2 cellular contexts compared by ENCODE assay signal in the genomic region with DNA sequence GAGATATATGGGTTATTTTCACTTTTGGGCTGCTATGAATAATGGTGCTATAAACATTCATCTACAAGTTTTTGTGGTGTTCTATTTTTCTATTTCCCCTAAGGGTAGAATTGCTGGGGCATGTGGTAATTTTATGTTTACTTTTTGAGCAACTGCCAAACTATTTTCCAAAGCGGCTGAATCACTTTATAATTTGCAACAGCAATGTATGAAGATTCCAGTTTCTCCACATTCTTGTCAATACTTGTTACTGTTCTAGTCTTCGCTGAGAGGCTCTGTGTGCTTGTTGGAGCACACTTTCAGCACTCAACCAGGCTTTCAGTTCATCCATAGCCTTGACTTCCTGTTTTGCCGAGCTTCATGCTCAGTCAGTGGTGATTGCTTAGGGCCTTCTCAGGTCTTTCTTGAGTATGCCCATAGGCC.
TF ChIP-seq lines count a peak whose summit lies in the region.

No MANE protein-coding gene starts in this region.

TF ChIP-seq in HEK293, 187 proteins besides CTCF, POLR2A, EP300 and RAD21 (continued from another document and continues in another):
- TF ChIP-seq, protein P1, sequence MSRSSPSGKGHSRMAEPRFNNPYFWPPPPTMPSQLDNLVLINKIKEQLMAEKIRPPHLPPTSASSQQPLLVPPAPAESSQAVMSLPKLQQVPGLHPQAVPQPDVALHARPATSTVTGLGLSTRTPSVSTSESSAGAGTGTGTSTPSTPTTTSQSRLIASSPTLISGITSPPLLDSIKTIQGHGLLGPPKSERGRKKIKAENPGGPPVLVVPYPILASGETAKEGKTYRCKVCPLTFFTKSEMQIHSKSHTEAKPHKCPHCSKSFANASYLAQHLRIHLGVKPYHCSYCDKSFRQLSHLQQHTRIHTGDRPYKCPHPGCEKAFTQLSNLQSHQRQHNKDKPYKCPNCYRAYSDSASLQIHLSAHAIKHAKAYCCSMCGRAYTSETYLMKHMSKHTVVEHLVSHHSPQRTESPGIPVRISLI (tag by site-specific recombination; IDR thresholded peaks at IDR 0.05): 0 out of 2 replicates have a peak, but pooled peaks have one; percentile 36
- TF ChIP-seq, protein P2, sequence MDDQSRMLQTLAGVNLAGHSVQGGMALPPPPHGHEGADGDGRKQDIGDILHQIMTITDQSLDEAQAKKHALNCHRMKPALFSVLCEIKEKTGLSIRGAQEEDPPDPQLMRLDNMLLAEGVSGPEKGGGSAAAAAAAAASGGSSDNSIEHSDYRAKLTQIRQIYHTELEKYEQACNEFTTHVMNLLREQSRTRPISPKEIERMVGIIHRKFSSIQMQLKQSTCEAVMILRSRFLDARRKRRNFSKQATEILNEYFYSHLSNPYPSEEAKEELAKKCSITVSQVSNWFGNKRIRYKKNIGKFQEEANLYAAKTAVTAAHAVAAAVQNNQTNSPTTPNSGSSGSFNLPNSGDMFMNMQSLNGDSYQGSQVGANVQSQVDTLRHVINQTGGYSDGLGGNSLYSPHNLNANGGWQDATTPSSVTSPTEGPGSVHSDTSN (CRISPR knock-in tag; IDR thresholded peaks at IDR 0.05): no peak
- TF ChIP-seq ZNF600 (tag by site-specific recombination; IDR thresholded peaks at IDR 0.05) (no peak), ZNF555 (tag by site-specific recombination; conservative IDR thresholded peaks at IDR 0.05) (no peak), ZEB2 (tag by site-specific recombination; IDR thresholded peaks at IDR 0.05) (peak; percentile 83; the same call in 1 of the 2 replicates), ZNF223 (tag by site-specific recombination; IDR thresholded peaks at IDR 0.05) (no peak), ZBTB8A (tag by site-specific recombination; IDR thresholded peaks at IDR 0.05) (0 out of 2 replicates have a peak, but pooled peaks have one; percentile 20)
- TF ChIP-seq, protein P3, sequence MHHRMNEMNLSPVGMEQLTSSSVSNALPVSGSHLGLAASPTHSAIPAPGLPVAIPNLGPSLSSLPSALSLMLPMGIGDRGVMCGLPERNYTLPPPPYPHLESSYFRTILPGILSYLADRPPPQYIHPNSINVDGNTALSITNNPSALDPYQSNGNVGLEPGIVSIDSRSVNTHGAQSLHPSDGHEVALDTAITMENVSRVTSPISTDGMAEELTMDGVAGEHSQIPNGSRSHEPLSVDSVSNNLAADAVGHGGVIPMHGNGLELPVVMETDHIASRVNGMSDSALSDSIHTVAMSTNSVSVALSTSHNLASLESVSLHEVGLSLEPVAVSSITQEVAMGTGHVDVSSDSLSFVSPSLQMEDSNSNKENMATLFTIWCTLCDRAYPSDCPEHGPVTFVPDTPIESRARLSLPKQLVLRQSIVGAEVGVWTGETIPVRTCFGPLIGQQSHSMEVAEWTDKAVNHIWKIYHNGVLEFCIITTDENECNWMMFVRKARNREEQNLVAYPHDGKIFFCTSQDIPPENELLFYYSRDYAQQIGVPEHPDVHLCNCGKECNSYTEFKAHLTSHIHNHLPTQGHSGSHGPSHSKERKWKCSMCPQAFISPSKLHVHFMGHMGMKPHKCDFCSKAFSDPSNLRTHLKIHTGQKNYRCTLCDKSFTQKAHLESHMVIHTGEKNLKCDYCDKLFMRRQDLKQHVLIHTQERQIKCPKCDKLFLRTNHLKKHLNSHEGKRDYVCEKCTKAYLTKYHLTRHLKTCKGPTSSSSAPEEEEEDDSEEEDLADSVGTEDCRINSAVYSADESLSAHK (tag by site-specific recombination; IDR thresholded peaks at IDR 0.05): no peak
- TF ChIP-seq, protein P4, sequence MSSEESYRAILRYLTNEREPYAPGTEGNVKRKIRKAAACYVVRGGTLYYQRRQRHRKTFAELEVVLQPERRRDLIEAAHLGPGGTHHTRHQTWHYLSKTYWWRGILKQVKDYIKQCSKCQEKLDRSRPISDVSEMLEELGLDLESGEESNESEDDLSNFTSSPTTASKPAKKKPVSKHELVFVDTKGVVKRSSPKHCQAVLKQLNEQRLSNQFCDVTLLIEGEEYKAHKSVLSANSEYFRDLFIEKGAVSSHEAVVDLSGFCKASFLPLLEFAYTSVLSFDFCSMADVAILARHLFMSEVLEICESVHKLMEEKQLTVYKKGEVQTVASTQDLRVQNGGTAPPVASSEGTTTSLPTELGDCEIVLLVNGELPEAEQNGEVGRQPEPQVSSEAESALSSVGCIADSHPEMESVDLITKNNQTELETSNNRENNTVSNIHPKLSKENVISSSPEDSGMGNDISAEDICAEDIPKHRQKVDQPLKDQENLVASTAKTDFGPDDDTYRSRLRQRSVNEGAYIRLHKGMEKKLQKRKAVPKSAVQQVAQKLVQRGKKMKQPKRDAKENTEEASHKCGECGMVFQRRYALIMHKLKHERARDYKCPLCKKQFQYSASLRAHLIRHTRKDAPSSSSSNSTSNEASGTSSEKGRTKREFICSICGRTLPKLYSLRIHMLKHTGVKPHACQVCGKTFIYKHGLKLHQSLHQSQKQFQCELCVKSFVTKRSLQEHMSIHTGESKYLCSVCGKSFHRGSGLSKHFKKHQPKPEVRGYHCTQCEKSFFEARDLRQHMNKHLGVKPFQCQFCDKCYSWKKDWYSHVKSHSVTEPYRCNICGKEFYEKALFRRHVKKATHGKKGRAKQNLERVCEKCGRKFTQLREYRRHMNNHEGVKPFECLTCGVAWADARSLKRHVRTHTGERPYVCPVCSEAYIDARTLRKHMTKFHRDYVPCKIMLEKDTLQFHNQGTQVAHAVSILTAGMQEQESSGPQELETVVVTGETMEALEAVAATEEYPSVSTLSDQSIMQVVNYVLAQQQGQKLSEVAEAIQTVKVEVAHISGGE (tag by site-specific recombination; conservative IDR thresholded peaks at IDR 0.05; ENCODE audit: low read depth): 0 out of 2 replicates have a peak, but pooled peaks have one; percentile 23
- TF ChIP-seq, protein P5, sequence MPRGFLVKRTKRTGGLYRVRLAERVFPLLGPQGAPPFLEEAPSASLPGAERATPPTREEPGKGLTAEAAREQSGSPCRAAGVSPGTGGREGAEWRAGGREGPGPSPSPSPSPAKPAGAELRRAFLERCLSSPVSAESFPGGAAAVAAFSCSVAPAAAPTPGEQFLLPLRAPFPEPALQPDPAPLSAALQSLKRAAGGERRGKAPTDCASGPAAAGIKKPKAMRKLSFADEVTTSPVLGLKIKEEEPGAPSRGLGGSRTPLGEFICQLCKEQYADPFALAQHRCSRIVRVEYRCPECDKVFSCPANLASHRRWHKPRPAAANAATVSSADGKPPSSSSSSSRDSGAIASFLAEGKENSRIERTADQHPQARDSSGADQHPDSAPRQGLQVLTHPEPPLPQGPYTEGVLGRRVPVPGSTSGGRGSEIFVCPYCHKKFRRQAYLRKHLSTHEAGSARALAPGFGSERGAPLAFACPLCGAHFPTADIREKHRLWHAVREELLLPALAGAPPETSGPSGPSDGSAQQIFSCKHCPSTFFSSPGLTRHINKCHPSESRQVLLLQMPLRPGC (tag by site-specific recombination; IDR thresholded peaks at IDR 0.05): peak; percentile 70; the same call in 1 of the 2 replicates
- TF ChIP-seq, protein P6, sequence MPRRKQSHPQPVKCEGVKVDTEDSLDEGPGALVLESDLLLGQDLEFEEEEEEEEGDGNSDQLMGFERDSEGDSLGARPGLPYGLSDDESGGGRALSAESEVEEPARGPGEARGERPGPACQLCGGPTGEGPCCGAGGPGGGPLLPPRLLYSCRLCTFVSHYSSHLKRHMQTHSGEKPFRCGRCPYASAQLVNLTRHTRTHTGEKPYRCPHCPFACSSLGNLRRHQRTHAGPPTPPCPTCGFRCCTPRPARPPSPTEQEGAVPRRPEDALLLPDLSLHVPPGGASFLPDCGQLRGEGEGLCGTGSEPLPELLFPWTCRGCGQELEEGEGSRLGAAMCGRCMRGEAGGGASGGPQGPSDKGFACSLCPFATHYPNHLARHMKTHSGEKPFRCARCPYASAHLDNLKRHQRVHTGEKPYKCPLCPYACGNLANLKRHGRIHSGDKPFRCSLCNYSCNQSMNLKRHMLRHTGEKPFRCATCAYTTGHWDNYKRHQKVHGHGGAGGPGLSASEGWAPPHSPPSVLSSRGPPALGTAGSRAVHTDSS (tag by site-specific recombination; IDR thresholded peaks at IDR 0.05): no peak

TF ChIP-seq in K562, 482 proteins besides CTCF, POLR2A, EP300 and RAD21 (continued from another document and continues in another):
- TF ChIP-seq, protein P7, sequence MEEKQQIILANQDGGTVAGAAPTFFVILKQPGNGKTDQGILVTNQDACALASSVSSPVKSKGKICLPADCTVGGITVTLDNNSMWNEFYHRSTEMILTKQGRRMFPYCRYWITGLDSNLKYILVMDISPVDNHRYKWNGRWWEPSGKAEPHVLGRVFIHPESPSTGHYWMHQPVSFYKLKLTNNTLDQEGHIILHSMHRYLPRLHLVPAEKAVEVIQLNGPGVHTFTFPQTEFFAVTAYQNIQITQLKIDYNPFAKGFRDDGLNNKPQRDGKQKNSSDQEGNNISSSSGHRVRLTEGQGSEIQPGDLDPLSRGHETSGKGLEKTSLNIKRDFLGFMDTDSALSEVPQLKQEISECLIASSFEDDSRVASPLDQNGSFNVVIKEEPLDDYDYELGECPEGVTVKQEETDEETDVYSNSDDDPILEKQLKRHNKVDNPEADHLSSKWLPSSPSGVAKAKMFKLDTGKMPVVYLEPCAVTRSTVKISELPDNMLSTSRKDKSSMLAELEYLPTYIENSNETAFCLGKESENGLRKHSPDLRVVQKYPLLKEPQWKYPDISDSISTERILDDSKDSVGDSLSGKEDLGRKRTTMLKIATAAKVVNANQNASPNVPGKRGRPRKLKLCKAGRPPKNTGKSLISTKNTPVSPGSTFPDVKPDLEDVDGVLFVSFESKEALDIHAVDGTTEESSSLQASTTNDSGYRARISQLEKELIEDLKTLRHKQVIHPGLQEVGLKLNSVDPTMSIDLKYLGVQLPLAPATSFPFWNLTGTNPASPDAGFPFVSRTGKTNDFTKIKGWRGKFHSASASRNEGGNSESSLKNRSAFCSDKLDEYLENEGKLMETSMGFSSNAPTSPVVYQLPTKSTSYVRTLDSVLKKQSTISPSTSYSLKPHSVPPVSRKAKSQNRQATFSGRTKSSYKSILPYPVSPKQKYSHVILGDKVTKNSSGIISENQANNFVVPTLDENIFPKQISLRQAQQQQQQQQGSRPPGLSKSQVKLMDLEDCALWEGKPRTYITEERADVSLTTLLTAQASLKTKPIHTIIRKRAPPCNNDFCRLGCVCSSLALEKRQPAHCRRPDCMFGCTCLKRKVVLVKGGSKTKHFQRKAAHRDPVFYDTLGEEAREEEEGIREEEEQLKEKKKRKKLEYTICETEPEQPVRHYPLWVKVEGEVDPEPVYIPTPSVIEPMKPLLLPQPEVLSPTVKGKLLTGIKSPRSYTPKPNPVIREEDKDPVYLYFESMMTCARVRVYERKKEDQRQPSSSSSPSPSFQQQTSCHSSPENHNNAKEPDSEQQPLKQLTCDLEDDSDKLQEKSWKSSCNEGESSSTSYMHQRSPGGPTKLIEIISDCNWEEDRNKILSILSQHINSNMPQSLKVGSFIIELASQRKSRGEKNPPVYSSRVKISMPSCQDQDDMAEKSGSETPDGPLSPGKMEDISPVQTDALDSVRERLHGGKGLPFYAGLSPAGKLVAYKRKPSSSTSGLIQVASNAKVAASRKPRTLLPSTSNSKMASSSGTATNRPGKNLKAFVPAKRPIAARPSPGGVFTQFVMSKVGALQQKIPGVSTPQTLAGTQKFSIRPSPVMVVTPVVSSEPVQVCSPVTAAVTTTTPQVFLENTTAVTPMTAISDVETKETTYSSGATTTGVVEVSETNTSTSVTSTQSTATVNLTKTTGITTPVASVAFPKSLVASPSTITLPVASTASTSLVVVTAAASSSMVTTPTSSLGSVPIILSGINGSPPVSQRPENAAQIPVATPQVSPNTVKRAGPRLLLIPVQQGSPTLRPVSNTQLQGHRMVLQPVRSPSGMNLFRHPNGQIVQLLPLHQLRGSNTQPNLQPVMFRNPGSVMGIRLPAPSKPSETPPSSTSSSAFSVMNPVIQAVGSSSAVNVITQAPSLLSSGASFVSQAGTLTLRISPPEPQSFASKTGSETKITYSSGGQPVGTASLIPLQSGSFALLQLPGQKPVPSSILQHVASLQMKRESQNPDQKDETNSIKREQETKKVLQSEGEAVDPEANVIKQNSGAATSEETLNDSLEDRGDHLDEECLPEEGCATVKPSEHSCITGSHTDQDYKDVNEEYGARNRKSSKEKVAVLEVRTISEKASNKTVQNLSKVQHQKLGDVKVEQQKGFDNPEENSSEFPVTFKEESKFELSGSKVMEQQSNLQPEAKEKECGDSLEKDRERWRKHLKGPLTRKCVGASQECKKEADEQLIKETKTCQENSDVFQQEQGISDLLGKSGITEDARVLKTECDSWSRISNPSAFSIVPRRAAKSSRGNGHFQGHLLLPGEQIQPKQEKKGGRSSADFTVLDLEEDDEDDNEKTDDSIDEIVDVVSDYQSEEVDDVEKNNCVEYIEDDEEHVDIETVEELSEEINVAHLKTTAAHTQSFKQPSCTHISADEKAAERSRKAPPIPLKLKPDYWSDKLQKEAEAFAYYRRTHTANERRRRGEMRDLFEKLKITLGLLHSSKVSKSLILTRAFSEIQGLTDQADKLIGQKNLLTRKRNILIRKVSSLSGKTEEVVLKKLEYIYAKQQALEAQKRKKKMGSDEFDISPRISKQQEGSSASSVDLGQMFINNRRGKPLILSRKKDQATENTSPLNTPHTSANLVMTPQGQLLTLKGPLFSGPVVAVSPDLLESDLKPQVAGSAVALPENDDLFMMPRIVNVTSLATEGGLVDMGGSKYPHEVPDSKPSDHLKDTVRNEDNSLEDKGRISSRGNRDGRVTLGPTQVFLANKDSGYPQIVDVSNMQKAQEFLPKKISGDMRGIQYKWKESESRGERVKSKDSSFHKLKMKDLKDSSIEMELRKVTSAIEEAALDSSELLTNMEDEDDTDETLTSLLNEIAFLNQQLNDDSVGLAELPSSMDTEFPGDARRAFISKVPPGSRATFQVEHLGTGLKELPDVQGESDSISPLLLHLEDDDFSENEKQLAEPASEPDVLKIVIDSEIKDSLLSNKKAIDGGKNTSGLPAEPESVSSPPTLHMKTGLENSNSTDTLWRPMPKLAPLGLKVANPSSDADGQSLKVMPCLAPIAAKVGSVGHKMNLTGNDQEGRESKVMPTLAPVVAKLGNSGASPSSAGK (IDR thresholded peaks at IDR 0.05): peak; percentile 38; the same call in 1 of the 2 replicates
- TF ChIP-seq SPI1 (IDR thresholded peaks at IDR 0.05; ENCODE audit: borderline replicate concordance, low read depth, low read length): peak; percentile 98
